25 cellular contexts compared by ENCODE assay signal in the genomic region with DNA sequence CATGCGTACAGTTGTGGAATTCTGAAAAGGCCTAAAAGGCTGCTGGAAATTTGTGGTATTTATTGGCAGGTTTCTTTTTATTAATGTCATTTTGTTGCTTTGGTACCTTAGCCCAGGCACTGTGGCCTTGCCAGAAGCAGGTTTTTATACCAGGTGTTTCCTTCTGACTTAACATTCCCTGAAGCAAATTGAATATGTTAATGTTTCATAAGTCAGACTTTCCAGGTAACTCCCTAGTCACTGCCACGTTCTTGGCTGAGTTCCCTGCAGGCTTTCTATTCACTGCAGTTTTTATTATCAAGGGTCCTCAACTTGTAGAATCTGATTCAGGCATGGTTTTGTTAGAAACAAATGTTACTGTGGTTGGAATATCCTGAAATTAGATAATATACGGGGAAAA. TPM values are rescaled to one million over a fixed set of nuclear protein-coding genes. Genes with fewer than 3 reads are reported as not detected.
DNase-seq lines count a peak whose midpoint lies in the region; ATAC-seq and TF ChIP-seq lines count a peak whose summit lies in the region.
"Had no signal": no experiment of that assay in that cellular context is flagged by ENCODE, and none has a peak within 500 bp of the region (broad histone marks: within the 10 kb centered on the region; RNA-seq: fewer than 3 reads in every experiment).

No MANE protein-coding gene starts in this region.

- H3K4me1 Mint-ChIP-seq in IgD-negative memory B cell, result peaks cover 47 to 59% (median 58%) of the 10 kb centered on the region in 3 donors
- peaks cover 67% of the 10 kb centered on the region for H3K4me1 Mint-ChIP-seq in activated naive CD8-positive, alpha-beta T cell (ENCODE audit: low read depth)
- H3K4me1 Mint-ChIP-seq in stimulated activated effector memory CD8-positive, alpha-beta T cell treated with anti-CD3 and anti-CD28 coated beads, Interleukin-12 subunit alpha, Interleukin-12 subunit beta, amount 100 ng/mL, for 72 hours, result peaks cover 32% of the 10 kb centered on the region
- peaks cover 28% of the 10 kb centered on the region for H3K4me1 Mint-ChIP-seq in activated CD4-positive, alpha-beta memory T cell treated with anti-CD3 and anti-CD28 coated beads for 36 hours (ENCODE audit: low read depth)

- H3K36me3 ChIP-seq in hepatocyte (replicated peaks; ENCODE audit: insufficient read depth, low read depth), result no peaks in the 10 kb centered on the region
- no peaks in the 10 kb centered on the region for H3K36me3 ChIP-seq in adrenal gland (replicated peaks in 1 of 2)
- H3K36me3 ChIP-seq: breast epithelium, lower lobe of right lung, transverse colon had no signal

- 65% methylated on average over 3 of the region's 3 CpGs for WGBS in hepatocyte (ENCODE audit: low lambda C conversion rate, missing lambda C conversion rate)
- 64 to 74% (median 71%) methylated on average over 3 of the region's 3 CpGs for WGBS in adrenal gland, 4 donors

- H3K4me3 Mint-ChIP-seq in IgD-negative memory B cell, result no peak overlapping the region
- no peak overlapping the region for H3K4me3 Mint-ChIP-seq in activated naive CD8-positive, alpha-beta T cell
- no peak overlapping the region for H3K4me3 Mint-ChIP-seq in stimulated activated effector memory CD8-positive, alpha-beta T cell treated with anti-CD3 and anti-CD28 coated beads, Interleukin-12 subunit alpha, Interleukin-12 subunit beta, amount 100 ng/mL, for 72 hours
- no peak overlapping the region for H3K4me3 Mint-ChIP-seq in activated CD4-positive, alpha-beta memory T cell treated with anti-CD3 and anti-CD28 coated beads for 36 hours
- H3K4me3 Mint-ChIP-seq: activated CD4-positive, alpha-beta T cell treated with anti-CD3 and anti-CD28 coated beads for 36 hours; CD4-positive, CD25-positive, alpha-beta regulatory T cell; dendritic cell treated with granulocyte-macrophage colony-stimulating factor and Interleukin-4, amounts not matched to agents 40 ng/mL and 50 ng/mL, for 4 days; immature natural killer cell had no signal

- H2AFZ ChIP-seq in hepatocyte, result no peak overlapping the region

- TF ChIP-seq POLR2A in adrenal gland (IDR thresholded peaks at IDR 0.05), result no peak

- no peaks in the 10 kb centered on the region for H3K9me3 Mint-ChIP-seq in IgD-negative memory B cell
- no peaks in the 10 kb centered on the region for H3K9me3 Mint-ChIP-seq in activated naive CD8-positive, alpha-beta T cell (ENCODE audit: low read depth)
- H3K9me3 Mint-ChIP-seq in stimulated activated effector memory CD8-positive, alpha-beta T cell treated with anti-CD3 and anti-CD28 coated beads, Interleukin-12 subunit alpha, Interleukin-12 subunit beta, amount 100 ng/mL, for 72 hours, result no peaks in the 10 kb centered on the region
- H3K9me3 Mint-ChIP-seq in activated CD4-positive, alpha-beta memory T cell treated with anti-CD3 and anti-CD28 coated beads for 36 hours, result no peaks in the 10 kb centered on the region
- H3K9me3 Mint-ChIP-seq: CD4-positive, CD25-positive, alpha-beta regulatory T cell; dendritic cell treated with granulocyte-macrophage colony-stimulating factor and Interleukin-4, amounts not matched to agents 40 ng/mL and 50 ng/mL, for 4 days; immature natural killer cell had no signal

- no peak for DNase-seq in hepatocyte (ENCODE audit: low spot score)
- DNase-seq in stimulated activated effector memory CD8-positive, alpha-beta T cell treated with anti-CD3 and anti-CD28 coated beads, Interleukin-12 subunit alpha, Interleukin-12 subunit beta, amount 100 ng/mL, for 72 hours (ENCODE audit: low spot score in 2 of 2), result no peak
- no peak for DNase-seq in adrenal gland
- DNase-seq in activated CD4-positive, alpha-beta memory T cell treated with anti-CD3 and anti-CD28 coated beads for 36 hours, result no peak
- DNase-seq in stimulated activated naive CD4-positive, alpha-beta T cell (lab: John Stamatoyannopoulos, UW), result no peak
- DNase-seq in SK-N-DZ (ENCODE audit: low spot score), result no peak
- DNase-seq: activated CD4-positive, alpha-beta T cell treated with anti-CD3 and anti-CD28 coated beads for 36 hours; CD4-positive, CD25-positive, alpha-beta regulatory T cell; DMS153; GDM1; immature natural killer cell; lower lobe of right lung; NCI-H1694; NCI-H2227 treated with DMSO at 0.1 percent for 48 hours; NCI-H774; nucleus accumbens; retina; stimulated activated CD4-positive, alpha-beta T cell treated with anti-CD3 and anti-CD28 coated beads, Interleukin-2, amount 100 ng/mL, for 48 hours; stimulated activated naive CD8-positive, alpha-beta T cell treated with anti-CD3 and anti-CD28 coated beads, Interleukin-15, Interleukin-2, amounts not matched to agents 100 U/mL and 50 U/mL, for 24 hours; transverse colon had no signal

- no peaks in the 10 kb centered on the region for H4K20me1 ChIP-seq in hepatocyte (ENCODE audit: insufficient read depth, poor library complexity, severe bottlenecking)

- intact Hi-C loops in adrenal gland (cut with DNase I), result no loop called here
- intact Hi-C loops in activated CD4-positive, alpha-beta memory T cell treated with anti-CD3 and anti-CD28 coated beads for 36 hours (cut with micrococcal nuclease), result no loop called here

- H3K36me3 Mint-ChIP-seq in IgD-negative memory B cell, result peaks cover 4% of the 10 kb centered on the region
- peaks cover 7% of the 10 kb centered on the region for H3K36me3 Mint-ChIP-seq in activated naive CD8-positive, alpha-beta T cell
- peaks cover 15% of the 10 kb centered on the region for H3K36me3 Mint-ChIP-seq in stimulated activated effector memory CD8-positive, alpha-beta T cell treated with anti-CD3 and anti-CD28 coated beads, Interleukin-12 subunit alpha, Interleukin-12 subunit beta, amount 100 ng/mL, for 72 hours
- H3K36me3 Mint-ChIP-seq in activated CD4-positive, alpha-beta memory T cell treated with anti-CD3 and anti-CD28 coated beads for 36 hours, result peaks cover 2% of the 10 kb centered on the region
- H3K36me3 Mint-ChIP-seq: CD4-positive, CD25-positive, alpha-beta regulatory T cell had no signal

- H3K9me2 ChIP-seq in hepatocyte (replicated peaks; ENCODE audit: insufficient read depth), result no peaks in the 10 kb centered on the region

- H3K27me3 ChIP-seq in hepatocyte, result no peaks in the 10 kb centered on the region
- no peaks in the 10 kb centered on the region for H3K27me3 ChIP-seq in adrenal gland
- H3K27me3 ChIP-seq: breast epithelium, transverse colon had no signal

- CTCF ChIA-PET in activated CD4-positive, alpha-beta memory T cell treated with anti-CD3 and anti-CD28 coated beads for 36 hours (lab: Charles Lee), result interaction anchor here (0.6 to 1.3 kb wide), 2 partner anchors 68 to 118 kb away, joined by 3 read pairs; no protein-coding TSS in a partner anchor

- H3K27ac ChIP-seq in hepatocyte (peak overlapping the region; percentile 52), adrenal gland (no peak overlapping the region)
- H3K27ac ChIP-seq: lower lobe of right lung, transverse colon had no signal

- TF ChIP-seq CTCF in hepatocyte (IDR thresholded peaks at IDR 0.05; ENCODE audit: poor library complexity), result no peak
- no peak for TF ChIP-seq CTCF in adrenal gland (IDR thresholded peaks at IDR 0.05)

- H3K4me3 ChIP-seq in hepatocyte, result no peak overlapping the region
- no peak overlapping the region for H3K4me3 ChIP-seq in adrenal gland
- H3K4me3 ChIP-seq: breast epithelium, lower lobe of right lung, smooth muscle cell, transverse colon had no signal

- H3K4me1 ChIP-seq in hepatocyte (ENCODE audit: insufficient read depth) (peaks cover 22% of the 10 kb centered on the region), adrenal gland (replicated peaks in 1 of 2) (peaks cover 13 to 33% of the 10 kb centered on the region in 2 donors)
- H3K4me1 ChIP-seq: breast epithelium had no signal

- H3K79me2 ChIP-seq in hepatocyte, result peaks cover 3% of the 10 kb centered on the region

- no peaks in the 10 kb centered on the region for H3K9me3 ChIP-seq in hepatocyte (ENCODE audit: low read depth)
- H3K9me3 ChIP-seq in adrenal gland (replicated peaks in 1 of 3), result no peaks in the 10 kb centered on the region
- H3K9me3 ChIP-seq: breast epithelium, lower lobe of right lung, transverse colon had no signal

- no peaks in the 10 kb centered on the region for H3K27me3 Mint-ChIP-seq in IgD-negative memory B cell
- no peaks in the 10 kb centered on the region for H3K27me3 Mint-ChIP-seq in activated naive CD8-positive, alpha-beta T cell
- no peaks in the 10 kb centered on the region for H3K27me3 Mint-ChIP-seq in activated CD4-positive, alpha-beta memory T cell treated with anti-CD3 and anti-CD28 coated beads for 36 hours
- H3K27me3 Mint-ChIP-seq: activated CD4-positive, alpha-beta T cell treated with anti-CD3 and anti-CD28 coated beads for 36 hours; CD4-positive, CD25-positive, alpha-beta regulatory T cell; dendritic cell treated with granulocyte-macrophage colony-stimulating factor and Interleukin-4, amounts not matched to agents 40 ng/mL and 50 ng/mL, for 4 days had no signal

- no peak for ATAC-seq in stimulated activated effector memory CD8-positive, alpha-beta T cell treated with anti-CD3 and anti-CD28 coated beads, Interleukin-12 subunit alpha, Interleukin-12 subunit beta, amount 100 ng/mL, for 72 hours
- ATAC-seq: activated CD4-positive, alpha-beta T cell treated with anti-CD3 and anti-CD28 coated beads for 36 hours; lower lobe of right lung; stimulated activated naive CD8-positive, alpha-beta T cell treated with anti-CD3 and anti-CD28 coated beads, Interleukin-15, Interleukin-2, amounts not matched to agents 100 U/mL and 50 U/mL, for 24 hours had no signal

- POLR2A ChIA-PET in activated CD4-positive, alpha-beta memory T cell treated with anti-CD3 and anti-CD28 coated beads for 36 hours (lab: Charles Lee), result no interaction called here

- H3K27ac Mint-ChIP-seq in IgD-negative memory B cell, result peak overlapping the region in 2 of 3 donors; percentile 54
- peak overlapping the region; percentile 9 for H3K27ac Mint-ChIP-seq in activated naive CD8-positive, alpha-beta T cell
- H3K27ac Mint-ChIP-seq in stimulated activated effector memory CD8-positive, alpha-beta T cell treated with anti-CD3 and anti-CD28 coated beads, Interleukin-12 subunit alpha, Interleukin-12 subunit beta, amount 100 ng/mL, for 72 hours, result peak overlapping the region; percentile 64
- H3K27ac Mint-ChIP-seq in activated CD4-positive, alpha-beta memory T cell treated with anti-CD3 and anti-CD28 coated beads for 36 hours, result no peak overlapping the region
- H3K27ac Mint-ChIP-seq: activated CD4-positive, alpha-beta T cell treated with anti-CD3 and anti-CD28 coated beads for 36 hours; dendritic cell treated with granulocyte-macrophage colony-stimulating factor and Interleukin-4, amounts not matched to agents 40 ng/mL and 50 ng/mL, for 4 days had no signal

- no peak overlapping the region for H3K4me2 ChIP-seq in hepatocyte
- H3K4me2 ChIP-seq: smooth muscle cell had no signal

RNA-seq across cellular contexts. Expression of a gene that starts 22.7 kb away (rescaled TPM):
- 38.3 TPM for polyA plus RNA-seq in IgD-negative memory B cell
- 79.1 and 90.8 TPM in 2 replicates for total RNA-seq in hepatocyte
- polyA plus RNA-seq in hepatocyte, result 46.8 and 54.8 TPM in 2 replicates
- total RNA-seq in adrenal gland, result 100 to 1,000 TPM in 1 of 8 donors, 10 to 100 TPM in 7; 55.8 to 110 (median 82.0) TPM
- 10 to 100 TPM; 21.6 to 71.4 (median 24.9) TPM for polyA plus RNA-seq in adrenal gland
- total RNA-seq in activated CD4-positive, alpha-beta memory T cell treated with anti-CD3 and anti-CD28 coated beads for 36 hours, result 10 to 100 TPM; 49.1 to 53.1 TPM
- polyA plus RNA-seq in SK-N-DZ (2014; cell fraction: cytosol; rRNA removed), result 12.7 and 22.0 TPM in 2 replicates
- 34.3 and 39.4 TPM in 2 replicates for polyA plus RNA-seq in SK-N-DZ (2014; cell fraction: nucleus; rRNA removed)

RNA-seq across cellular contexts. Expression of a gene that starts 48.8 kb away (rescaled TPM):
- polyA plus RNA-seq in IgD-negative memory B cell, result 23.0 TPM
- 49.6 and 59.0 TPM in 2 replicates for total RNA-seq in hepatocyte
- 43.1 and 55.5 TPM in 2 replicates for polyA plus RNA-seq in hepatocyte
- 100 to 1,000 TPM in 1 of 8 donors, 10 to 100 TPM in 7; 27.0 to 109 (median 41.7) TPM for total RNA-seq in adrenal gland
- 10 to 100 TPM in 2 of 3 donors, 1 to 10 TPM in 1; 8.0 to 23.3 (median 11.5) TPM for polyA plus RNA-seq in adrenal gland
- 1 to 10 TPM; 5.1 to 5.6 TPM for total RNA-seq in activated CD4-positive, alpha-beta memory T cell treated with anti-CD3 and anti-CD28 coated beads for 36 hours
- polyA plus RNA-seq in SK-N-DZ (2014; cell fraction: cytosol; rRNA removed), result 25.8 and 27.2 TPM in 2 replicates
- 12.5 and 13.7 TPM in 2 replicates for polyA plus RNA-seq in SK-N-DZ (2014; cell fraction: nucleus; rRNA removed)
